ENCODE assay signal across 7 cellular contexts in the genomic region with DNA sequence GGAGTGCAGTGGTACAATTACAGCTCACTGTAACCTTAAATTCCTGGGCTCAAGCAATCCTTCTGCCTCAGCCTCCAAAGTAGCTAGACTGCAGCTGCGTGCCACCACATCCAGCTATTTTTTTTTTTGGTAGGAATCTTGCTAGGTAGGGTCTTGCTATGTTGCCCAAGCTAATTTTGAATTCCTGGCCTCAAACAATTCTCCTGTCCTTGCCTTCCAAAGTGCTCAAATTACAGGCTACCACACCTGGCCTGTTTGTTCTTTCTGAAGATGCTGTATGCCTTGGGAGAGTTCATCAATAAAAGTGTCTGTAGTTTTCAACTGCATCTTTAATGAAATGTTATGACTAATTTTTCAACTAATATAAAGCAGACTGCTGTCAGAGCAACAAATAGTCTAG. TPM values are rescaled to one million over a fixed set of nuclear protein-coding genes. Genes with fewer than 3 reads are reported as not detected.
DNase-seq lines count a peak whose midpoint lies in the region; ATAC-seq and TF ChIP-seq lines count a peak whose summit lies in the region.

No MANE protein-coding gene starts in this region.

- peaks cover 0 to 10% (median 4%) of the 10 kb centered on the region in 4 donors for H3K4me1 ChIP-seq in esophagus muscularis mucosa
- peaks cover 10 to 43% (median 35%) of the 10 kb centered on the region in 6 donors for H3K4me1 ChIP-seq in spleen

- H3K27me3 ChIP-seq in esophagus muscularis mucosa (no peaks in the 10 kb centered on the region), spleen (replicated peaks in 1 of 7) (no peaks in the 10 kb centered on the region)

- H3K4me3 ChIP-seq in esophagus muscularis mucosa (peak overlapping the region; percentile 47 to 59 (median 51)), spleen (peak overlapping the region; percentile 39 to 69 (median 51))

- H3K9me3 ChIP-seq in esophagus muscularis mucosa (peaks cover 0 to 19% (median 2%) of the 10 kb centered on the region in 4 donors), spleen (peaks cover 0 to 38% (median 18%) of the 10 kb centered on the region in 8 donors)

- intact Hi-C loops in esophagus muscularis mucosa (cut with DNase I), result no loop called here
- intact Hi-C loops in spleen (cut with DNase I; ENCODE audit: low total_unique reads), result no loop called here

- TF ChIP-seq POLR2A in esophagus muscularis mucosa (IDR thresholded peaks at IDR 0.05; ENCODE audit: low read depth) (no peak), spleen (IDR thresholded peaks at IDR 0.05) (no peak)

- peaks cover 0 to 13% (median 1%) of the 10 kb centered on the region in 4 donors for H3K36me3 ChIP-seq in esophagus muscularis mucosa
- peaks cover 0 to 36% (median 8%) of the 10 kb centered on the region in 6 donors for H3K36me3 ChIP-seq in spleen

- DNase-seq in OCI-M1 (lab: John Stamatoyannopoulos, UW) (peak; percentile 71), esophagus muscularis mucosa (ENCODE audit: extremely low spot score) (no peak), spleen (no peak), GM13977 (ENCODE audit: low spot score) (no peak), DMS 273 treated with DMSO at 0.1 percent for 48 hours (lab: John Stamatoyannopoulos, UW) (no peak), NCI-H226 (no peak)

- in situ Hi-C loops in GM13977 (cut with MboI; ENCODE audit: low pct_unique_long_range_greater_than_20kb, low sequenced_read_pairs, unreplicated experiment), result no loop called here

- 61% methylated on average over 1 of the region's 1 CpG for WGBS in esophagus muscularis mucosa
- WGBS in spleen, 5 donors, result 41 to 77% (median 63%) methylated on average over 1 of the region's 1 CpG

- TF ChIP-seq CTCF in esophagus muscularis mucosa (IDR thresholded peaks at IDR 0.05) (no peak), spleen (IDR thresholded peaks at IDR 0.05 in 8 of 11, conservative IDR thresholded peaks at IDR 0.05 in 3 of 11) (no peak), GM13977 (IDR thresholded peaks at IDR 0.05; ENCODE audit: extremely low read depth, insufficient read depth, missing control alignments) (no peak)

- peak overlapping the region in 3 of 4 donors; percentile 55 to 65 (median 60) for H3K27ac ChIP-seq in esophagus muscularis mucosa (replicated peaks in 1 of 4)
- peak overlapping the region; percentile 74 to 88 (median 84) for H3K27ac ChIP-seq in spleen

- peak; percentile 30 for ATAC-seq in GM19438 (IDR thresholded peaks at IDR 0.05; ENCODE audit: low read depth, unreplicated experiment)

- no peak for TF ChIP-seq EP300 in esophagus muscularis mucosa (IDR thresholded peaks at IDR 0.05)

RNA-seq across cellular contexts. Expression of a gene that starts 0.5 kb away (rescaled TPM):
- total RNA-seq in esophagus muscularis mucosa, result 1 to 10 TPM; 2.7 to 5.0 (median 3.6) TPM
- 10 to 100 TPM; 27.8 to 44.8 (median 33.1) TPM for total RNA-seq in spleen
- polyA plus RNA-seq in spleen, result 1 to 10 TPM; 7.0 to 8.2 (median 7.1) TPM

RNA-seq across cellular contexts. Expression of a gene that starts 30.9 kb away (rescaled TPM):
- 1 to 10 TPM; 3.7 to 6.6 (median 5.0) TPM for total RNA-seq in esophagus muscularis mucosa
- total RNA-seq in spleen, result 10 to 100 TPM; 34.8 to 61.3 (median 52.7) TPM
- 10 to 100 TPM in 2 of 3 donors, 1 to 10 TPM in 1; 8.5 to 13.0 (median 12.0) TPM for polyA plus RNA-seq in spleen

Comparison
In these comparisons a context has a peak if more than half of its experiments do, and no peak if none do; other contexts are left out.
1. RNA of a gene that starts 0.5 kb away (total RNA-seq): 27.8 to 44.8 TPM in spleen; 2.7 to 5.0 TPM in esophagus muscularis mucosa; every median in the first group is over 4 times any median in the second.
2. RNA of a gene that starts 30.9 kb away (total RNA-seq): 34.8 to 61.3 TPM in spleen; 3.7 to 6.6 TPM in esophagus muscularis mucosa; every median in the first group is over 4 times any median in the second.